In genomic region chr9:133786371-133786753, GRCh38 we compare ENCODE assay signal across 15 cellular contexts. TPM values are rescaled to one million over a fixed set of nuclear protein-coding genes. Genes with fewer than 3 reads are reported as not detected.
A peak's percentile ranks its signal among the peaks of the same experiment; 100 is the strongest.
DNase-seq lines count a peak whose midpoint lies in the region; ATAC-seq, FAIRE-seq and TF ChIP-seq lines count a peak whose summit lies in the region.
"Had no signal": no experiment of that assay in that cellular context is flagged by ENCODE, and none has a peak within 500 bp of the region (broad histone marks: within the 10 kb centered on the region; RNA-seq: fewer than 3 reads in every experiment).

No MANE protein-coding gene starts in this region.

- DNase-seq in GM12892 (ENCODE audit: insufficient read length) (peak; percentile 71), NOMO-1 treated with DMSO at 0.1 percent for 48 hours (lab: John Stamatoyannopoulos, UW; ENCODE audit: unreplicated experiment) (peak; percentile 76), naive B cell (peak; percentile 89), NCI-H1417 (lab: John Stamatoyannopoulos, UW) (no peak), suprapubic skin (ENCODE audit: low spot score in 2 of 2) (no peak), superior temporal gyrus (ENCODE audit: extremely low spot score) (no peak), NCI-H2107 (lab: John Stamatoyannopoulos, UW) (no peak)
- DNase-seq: activated naive CD4-positive, alpha-beta T cell treated with Interleukin-2 at 50 U/mL for 16 hours; cerebellar nuclear complex; NCI-H1436 treated with DMSO at 0.1 percent for 48 hours; stimulated activated CD4-positive, alpha-beta T cell treated with anti-CD3 and anti-CD28 coated beads, Interleukin-1b, Interleukin-23, amount 100 ng/mL, for 48 hours; stomach had no signal

- no peaks in the 10 kb centered on the region for H3K27me3 Mint-ChIP-seq in naive B cell

- no peaks in the 10 kb centered on the region for H3K9me3 Mint-ChIP-seq in naive B cell
- H3K9me3 Mint-ChIP-seq: CD8-positive, alpha-beta T cell had no signal

- TF ChIP-seq CTCF in suprapubic skin (IDR thresholded peaks at IDR 0.05): no peak

- peak; percentile 27 for FAIRE-seq in GM12892 (lab: Jason Lieb, UNC)

- H3K27me3 ChIP-seq in suprapubic skin: no peaks in the 10 kb centered on the region
- H3K27me3 ChIP-seq: stomach had no signal

- no peak for TF ChIP-seq EP300 in suprapubic skin (IDR thresholded peaks at IDR 0.05)

- H3K27ac Mint-ChIP-seq in naive B cell: peak overlapping the region; percentile 92 to 99 (median 96)
- H3K27ac Mint-ChIP-seq: CD8-positive, alpha-beta T cell had no signal

- H3K4me1 ChIP-seq in suprapubic skin: peaks cover 19% of the 10 kb centered on the region

- H3K36me3 ChIP-seq in suprapubic skin: peaks cover 11% of the 10 kb centered on the region

- peak overlapping the region; percentile 64 to 95 (median 84) for H3K4me3 Mint-ChIP-seq in naive B cell
- H3K4me3 Mint-ChIP-seq: CD8-positive, alpha-beta T cell had no signal

- ATAC-seq in GM21515 (IDR thresholded peaks at IDR 0.05; ENCODE audit: unreplicated experiment) (peak; percentile 41), naive B cell (ENCODE audit: low read depth in 2 of 2) (peak; percentile 85 to 86)
- ATAC-seq: CD8-positive, alpha-beta T cell; esophagus mucosa had no signal

- H3K4me3 ChIP-seq in suprapubic skin: no peak overlapping the region
- H3K4me3 ChIP-seq: stomach had no signal

- 84% methylated on average over 8 of the region's 11 CpGs for WGBS in suprapubic skin

- peaks cover 62 to 89% (median 83%) of the 10 kb centered on the region in 3 donors for H3K4me1 Mint-ChIP-seq in naive B cell

- no peak; the same call in 1 of the 2 replicates for TF ChIP-seq POLR2A in GM12892 (IDR thresholded peaks at IDR 0.05; ENCODE audit: low read depth, low read length)
- TF ChIP-seq POLR2A in suprapubic skin (IDR thresholded peaks at IDR 0.05): no peak

- H3K27ac ChIP-seq in suprapubic skin: no peak overlapping the region
- H3K27ac ChIP-seq: stomach had no signal

- no peaks in the 10 kb centered on the region for H3K9me3 ChIP-seq in suprapubic skin
- H3K9me3 ChIP-seq: stomach had no signal

- no peaks in the 10 kb centered on the region for H3K36me3 Mint-ChIP-seq in naive B cell
- H3K36me3 Mint-ChIP-seq: CD8-positive, alpha-beta T cell had no signal

RNA-seq across cellular contexts. Expression of gene SARDH, which starts 48.2 kb away (rescaled TPM):
- polyA plus RNA-seq in GM12892 (2012; ENCODE audit: missing spikeins): not detected
- polyA plus RNA-seq in naive B cell (ENCODE audit: low read depth in 6 of 6): under 1 TPM in 1 of 6 donors, not detected in 5; 0.21 TPM
- total RNA-seq in suprapubic skin: under 1 TPM in 3 of 4 donors, not detected in 1; 0.32 to 0.98 (median 0.44) TPM

Comparison
In these comparisons a context has a peak if more than half of its experiments do, and no peak if none do; other contexts are left out.
1. DNase-seq: peak in GM12892 (single experiment), NOMO-1 treated with DMSO at 0.1 percent for 48 hours (single experiment) and naive B cell (single experiment); none in NCI-H1417 (0 of 3), suprapubic skin (0 of 2), superior temporal gyrus (single experiment) and NCI-H2107 (single experiment).